Comparison of ENCODE assay signal across 1 cellular context in the genomic region with DNA sequence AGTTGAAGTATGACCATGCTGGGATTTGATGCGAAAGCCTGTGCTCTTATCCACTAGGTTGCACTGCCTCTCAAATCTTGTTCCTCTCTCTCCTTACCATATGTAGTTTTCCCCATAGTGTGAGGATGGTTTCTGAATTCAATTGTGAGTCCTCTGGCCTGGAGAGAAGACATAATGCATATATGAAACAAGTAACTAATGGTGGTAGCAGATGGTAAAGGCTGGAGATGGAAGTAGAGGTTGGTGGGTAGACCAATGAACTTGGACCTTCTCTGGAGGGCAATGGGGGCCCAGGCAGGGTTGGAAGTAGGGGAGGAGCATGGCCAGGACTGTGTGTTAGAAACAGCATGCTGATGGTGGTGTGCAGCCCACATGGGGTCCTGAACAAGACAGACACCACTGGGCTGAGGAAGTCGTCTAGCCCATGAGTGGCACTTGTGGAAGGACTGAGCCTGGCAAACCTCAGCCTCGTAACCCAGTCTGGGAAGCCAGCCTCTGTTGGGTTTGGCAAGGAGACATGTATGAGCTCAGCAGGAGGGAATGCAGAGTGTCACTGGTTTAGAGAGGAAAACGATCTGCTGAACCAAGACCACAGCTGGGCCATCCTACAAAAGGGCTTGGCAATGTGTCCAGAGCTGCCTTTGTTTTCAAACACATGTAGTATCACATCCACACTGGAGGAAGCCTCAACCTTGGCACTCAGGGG.
TF ChIP-seq lines count a peak whose summit lies in the region.

No MANE protein-coding gene starts in this region.

TF ChIP-seq in H1, 55 proteins besides CTCF, POLR2A, EP300 and RAD21:
- TF ChIP-seq RNF2 (IDR thresholded peaks at IDR 0.05; ENCODE audit: borderline replicate concordance, low read depth, low read length, missing control alignments, poor library complexity, severe bottlenecking) (no peak), KDM4A (IDR thresholded peaks at IDR 0.05; ENCODE audit: low read depth, low read length, severe bottlenecking) (no peak), SAP30 (IDR thresholded peaks at IDR 0.05; ENCODE audit: insufficient read depth, insufficient replicate concordance, low read length) (no peak), KDM5A (IDR thresholded peaks at IDR 0.05; ENCODE audit: low read length) (no peak), RFX5 (IDR thresholded peaks at IDR 0.05; ENCODE audit: borderline replicate concordance, low read depth, low read length) (no peak), CHD2 (IDR thresholded peaks at IDR 0.05; ENCODE audit: low read length) (no peak), ATF3 (IDR thresholded peaks at IDR 0.05; ENCODE audit: insufficient read depth, low read depth, low read length) (no peak), FOSL1 (IDR thresholded peaks at IDR 0.05; ENCODE audit: insufficient read depth, low read depth, low read length) (no peak), SRF (IDR thresholded peaks at IDR 0.05; ENCODE audit: low read depth, low read length) (no peak)
